8 cellular contexts compared by ENCODE assay signal in genomic region chr2:68250196-68250595, GRCh38. TPM values are rescaled to one million over a fixed set of nuclear protein-coding genes. Genes with fewer than 3 reads are reported as not detected.
DNase-seq lines count a peak whose midpoint lies in the region; ATAC-seq and TF ChIP-seq lines count a peak whose summit lies in the region.

No MANE protein-coding gene starts in this region.

- peaks cover 54% of the 10 kb centered on the region for H4K20me1 ChIP-seq in MM.1S (ENCODE audit: insufficient read depth, low read length)

- no peak for TF ChIP-seq CTCF in MM.1S (IDR thresholded peaks at IDR 0.05; ENCODE audit: low read length)
- no peak for TF ChIP-seq CTCF in neural crest cell (conservative IDR thresholded peaks at IDR 0.05)

- H3K79me2 ChIP-seq in MM.1S (ENCODE audit: low read length) = peaks cover 68% of the 10 kb centered on the region

- peaks cover 21% of the 10 kb centered on the region for H3F3A ChIP-seq in MM.1S (ENCODE audit: insufficient read depth, low read length)

- H3K4me1 Mint-ChIP-seq in CD4-positive, CD25-positive, alpha-beta regulatory T cell = peaks cover 18 to 45% (median 30%) of the 10 kb centered on the region in 4 donors
- peaks cover 30% of the 10 kb centered on the region for H3K4me1 Mint-ChIP-seq in dendritic cell treated with granulocyte-macrophage colony-stimulating factor and Interleukin-4, amounts not matched to agents 40 ng/mL and 50 ng/mL, for 4 days (ENCODE audit: low read depth)
- peaks cover 26% of the 10 kb centered on the region for H3K4me1 Mint-ChIP-seq in neural crest cell

- no peaks in the 10 kb centered on the region for H3K9me3 ChIP-seq in CD4-positive, CD25-positive, alpha-beta regulatory T cell (ENCODE audit: control insufficient read depth in 2 of 2, low read length in 2 of 2)
- no peaks in the 10 kb centered on the region for H3K9me3 ChIP-seq in MM.1S (replicated peaks; ENCODE audit: insufficient read depth, low read length)

- H3K27me3 Mint-ChIP-seq in CD4-positive, CD25-positive, alpha-beta regulatory T cell = peaks cover 19% of the 10 kb centered on the region
- H3K27me3 Mint-ChIP-seq in dendritic cell treated with granulocyte-macrophage colony-stimulating factor and Interleukin-4, amounts not matched to agents 40 ng/mL and 50 ng/mL, for 4 days = no peaks in the 10 kb centered on the region
- H3K27me3 Mint-ChIP-seq in neural crest cell (ENCODE audit: low read depth) = no peaks in the 10 kb centered on the region

- H3K4me1 ChIP-seq in CD4-positive, CD25-positive, alpha-beta regulatory T cell (ENCODE audit: control insufficient read depth, insufficient read depth, low read length, poor library complexity, severe bottlenecking) = peaks cover 74% of the 10 kb centered on the region
- peaks cover 15% of the 10 kb centered on the region for H3K4me1 ChIP-seq in MM.1S (ENCODE audit: low read length)

- ATAC-seq in CD4-positive, CD25-positive, alpha-beta regulatory T cell (ENCODE audit: low read depth in 2 of 2) = no peak
- ATAC-seq in GM21723 (IDR thresholded peaks at IDR 0.05; ENCODE audit: unreplicated experiment) = no peak
- no peak for ATAC-seq in HG02870 (IDR thresholded peaks at IDR 0.05; ENCODE audit: unreplicated experiment)

- intact Hi-C loops in dendritic cell treated with granulocyte-macrophage colony-stimulating factor and Interleukin-4, amounts not matched to agents 40 ng/mL and 50 ng/mL, for 4 days (cut with micrococcal nuclease) = loop anchor here (5.0 kb wide), 1 partner anchor 37 kb away; no protein-coding TSS in a partner anchor

- no peak for DNase-seq in CD4-positive, CD25-positive, alpha-beta regulatory T cell
- DNase-seq in MM.1S (no peak), neural crest cell (ENCODE audit: low read depth, low spot score) (no peak), NK-92 (lab: John Stamatoyannopoulos, UW; ENCODE audit: unreplicated experiment) (no peak), NCI-H345 treated with DMSO at 0.1 percent for 48 hours (lab: John Stamatoyannopoulos, UW; ENCODE audit: unreplicated experiment) (no peak)

- H3K9ac ChIP-seq in MM.1S (ENCODE audit: low read length) = peak overlapping the region; percentile 83; the same call in 1 of the 2 replicates

- no peak overlapping the region for H2AFZ ChIP-seq in MM.1S (ENCODE audit: low read length)

- H3K4me3 ChIP-seq in CD4-positive, CD25-positive, alpha-beta regulatory T cell (ENCODE audit: low read depth, low read length) = peak overlapping the region; percentile 98
- H3K4me3 ChIP-seq in MM.1S (ENCODE audit: low read length) = peak overlapping the region; percentile 96

- H3K27ac Mint-ChIP-seq in CD4-positive, CD25-positive, alpha-beta regulatory T cell = peak overlapping the region; percentile 95 to 99 (median 97)
- H3K27ac Mint-ChIP-seq in dendritic cell treated with granulocyte-macrophage colony-stimulating factor and Interleukin-4, amounts not matched to agents 40 ng/mL and 50 ng/mL, for 4 days = peak overlapping the region; percentile 97
- H3K27ac Mint-ChIP-seq in neural crest cell (ENCODE audit: unreplicated experiment) = no peak overlapping the region

- H3K9me2 ChIP-seq in MM.1S (replicated peaks; ENCODE audit: insufficient read depth, low read length) = no peaks in the 10 kb centered on the region

- peak overlapping the region; percentile 93 for H3K27ac ChIP-seq in CD4-positive, CD25-positive, alpha-beta regulatory T cell (ENCODE audit: insufficient read depth, low read length, poor library complexity, severe bottlenecking)
- peak overlapping the region; percentile 87; the same call in 1 of the 2 replicates for H3K27ac ChIP-seq in MM.1S (ENCODE audit: low read length)

- H3K4me2 ChIP-seq in MM.1S (ENCODE audit: low read depth, low read length) = peak overlapping the region; percentile 68

- no peaks in the 10 kb centered on the region for H3K36me3 Mint-ChIP-seq in CD4-positive, CD25-positive, alpha-beta regulatory T cell
- H3K36me3 Mint-ChIP-seq in dendritic cell treated with granulocyte-macrophage colony-stimulating factor and Interleukin-4, amounts not matched to agents 40 ng/mL and 50 ng/mL, for 4 days (ENCODE audit: low read depth) = peaks cover 27% of the 10 kb centered on the region
- no peaks in the 10 kb centered on the region for H3K36me3 Mint-ChIP-seq in neural crest cell (ENCODE audit: low read depth)

- peak overlapping the region; percentile 88 to 96 (median 93) for H3K4me3 Mint-ChIP-seq in CD4-positive, CD25-positive, alpha-beta regulatory T cell
- H3K4me3 Mint-ChIP-seq in dendritic cell treated with granulocyte-macrophage colony-stimulating factor and Interleukin-4, amounts not matched to agents 40 ng/mL and 50 ng/mL, for 4 days = peak overlapping the region; percentile 94
- peak overlapping the region; percentile 94 for H3K4me3 Mint-ChIP-seq in neural crest cell

- H3K27me3 ChIP-seq in CD4-positive, CD25-positive, alpha-beta regulatory T cell (ENCODE audit: control insufficient read depth, insufficient read depth, low read length) = no peaks in the 10 kb centered on the region
- H3K27me3 ChIP-seq in MM.1S (replicated peaks; ENCODE audit: insufficient read depth, low read length) = 0 out of 2 replicates have a peak, but pooled peaks cover 7% of the 10 kb centered on the region

- no peaks in the 10 kb centered on the region for H3K36me3 ChIP-seq in CD4-positive, CD25-positive, alpha-beta regulatory T cell (ENCODE audit: control insufficient read depth, insufficient read depth, low read length)
- H3K36me3 ChIP-seq in MM.1S (replicated peaks; ENCODE audit: insufficient read depth, low read length) = no peaks in the 10 kb centered on the region; the same call in 1 of the 2 replicates

- H3K9me3 Mint-ChIP-seq in CD4-positive, CD25-positive, alpha-beta regulatory T cell = no peaks in the 10 kb centered on the region
- H3K9me3 Mint-ChIP-seq in dendritic cell treated with granulocyte-macrophage colony-stimulating factor and Interleukin-4, amounts not matched to agents 40 ng/mL and 50 ng/mL, for 4 days = no peaks in the 10 kb centered on the region
- no peaks in the 10 kb centered on the region for H3K9me3 Mint-ChIP-seq in neural crest cell

RNA-seq across cellular contexts. Expression of gene PPP3R1, which starts 2.1 kb away (rescaled TPM):
- total RNA-seq in CD4-positive, CD25-positive, alpha-beta regulatory T cell = 68.2 TPM
- 1 to 10 TPM; 2.8 to 5.5 (median 3.9) TPM for polyA plus RNA-seq in CD4-positive, CD25-positive, alpha-beta regulatory T cell
- 56.4 TPM in 2 replicates for total RNA-seq in neural crest cell
